11 cellular contexts compared by ENCODE assay signal in the genomic region with DNA sequence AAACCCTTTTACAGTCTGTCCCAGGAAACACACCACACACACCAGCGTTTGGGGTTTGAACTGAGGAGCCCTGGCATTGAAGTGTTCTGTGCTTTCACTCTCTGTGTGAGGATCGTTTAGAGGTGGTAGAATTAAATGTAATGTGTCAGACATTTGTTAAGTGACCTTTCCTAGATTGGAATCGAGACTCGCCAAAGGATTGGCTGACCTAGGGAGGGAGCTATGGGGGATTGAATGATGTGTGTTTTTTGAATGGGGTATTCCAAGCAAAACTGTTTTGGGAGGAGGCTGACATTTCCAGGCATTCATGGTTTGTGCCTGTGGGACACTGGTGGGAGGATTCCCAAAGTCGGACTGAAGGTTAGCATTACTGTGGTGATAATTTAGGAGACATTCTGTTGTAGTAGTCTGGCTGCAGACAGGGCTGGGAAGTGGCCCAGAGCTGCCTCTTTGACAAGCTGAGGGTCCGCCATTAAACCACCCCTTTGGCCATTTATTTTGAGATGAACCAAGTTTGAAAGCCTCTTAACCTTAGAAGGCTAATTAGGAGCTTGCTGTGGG. TPM values are rescaled to one million over a fixed set of nuclear protein-coding genes. Genes with fewer than 3 reads are reported as not detected.
DNase-seq lines count a peak whose midpoint lies in the region; ATAC-seq, FAIRE-seq and TF ChIP-seq lines count a peak whose summit lies in the region.
"Had no signal": no experiment of that assay in that cellular context is flagged by ENCODE, and none has a peak within 500 bp of the region (broad histone marks: within the 10 kb centered on the region; RNA-seq: fewer than 3 reads in every experiment).

No MANE protein-coding gene starts in this region.

- no peaks in the 10 kb centered on the region for H3K9me3 Mint-ChIP-seq in activated CD4-positive, alpha-beta T cell treated with anti-CD3 and anti-CD28 coated beads, Interleukin-2, amount 10 ng/mL, durations not matched to agents 24 days and 14 days

- no peaks in the 10 kb centered on the region for H3K36me3 Mint-ChIP-seq in activated CD4-positive, alpha-beta T cell treated with anti-CD3 and anti-CD28 coated beads, Interleukin-2, amount 10 ng/mL, durations not matched to agents 24 days and 14 days (ENCODE audit: low read depth)

- H3K36me3 ChIP-seq in bronchial epithelial cell (ENCODE audit: control insufficient read depth, insufficient read depth, low read length) (peaks cover 5% of the 10 kb centered on the region), thoracic aorta (no peaks in the 10 kb centered on the region)

- peaks cover 18% of the 10 kb centered on the region for H3K4me1 Mint-ChIP-seq in activated CD4-positive, alpha-beta T cell treated with anti-CD3 and anti-CD28 coated beads, Interleukin-2, amount 10 ng/mL, durations not matched to agents 24 days and 14 days

- no peak for DNase-seq in activated CD4-positive, alpha-beta T cell treated with anti-CD3 and anti-CD28 coated beads, Interleukin-2, amount 10 ng/mL, durations not matched to agents 24 days and 14 days
- DNase-seq in activated CD4-positive, alpha-beta T cell treated with anti-CD3 and anti-CD28 coated beads, Interleukin-2, amount 50 U/mL, for 48 hours, result no peak
- DNase-seq in bronchial epithelial cell (ENCODE audit: low read depth) (no peak), left kidney (ENCODE audit: low read depth, low spot score) (peak; percentile 35), thoracic aorta (ENCODE audit: low spot score) (no peak), epidermal melanocyte (ENCODE audit: insufficient read length, low spot score) (no peak), NCI-H2196 (lab: John Stamatoyannopoulos, UW; ENCODE audit: unreplicated experiment) (no peak), SIG-M5 (lab: John Stamatoyannopoulos, UW) (no peak)
- DNase-seq: NCI-H2107; stimulated activated CD4-positive, alpha-beta T cell treated with anti-CD3 and anti-CD28 coated beads, Interleukin-12 subunit alpha, Interleukin-12 subunit beta, amount 100 ng/mL, for 4 hours had no signal

- H3K9me3 ChIP-seq in thoracic aorta, result no peaks in the 10 kb centered on the region

- intact Hi-C loops in activated CD4-positive, alpha-beta T cell treated with anti-CD3 and anti-CD28 coated beads, Interleukin-2, amount 10 ng/mL, durations not matched to agents 24 days and 14 days (cut with micrococcal nuclease), result loop anchor here (10.0 kb wide), 1 partner anchor 128 kb away; no protein-coding TSS in a partner anchor

- peaks cover 20% of the 10 kb centered on the region for H3K27me3 Mint-ChIP-seq in activated CD4-positive, alpha-beta T cell treated with anti-CD3 and anti-CD28 coated beads, Interleukin-2, amount 10 ng/mL, durations not matched to agents 24 days and 14 days

- peak overlapping the region; percentile 89 for H3K4me3 ChIP-seq in bronchial epithelial cell (ENCODE audit: low read depth, low read length)
- H3K4me3 ChIP-seq in thoracic aorta, result peak overlapping the region; percentile 86

- no peak for TF ChIP-seq CTCF in bronchial epithelial cell (IDR thresholded peaks at IDR 0.05; ENCODE audit: insufficient read depth, low read length, severe bottlenecking)
- no peak for TF ChIP-seq CTCF in thoracic aorta (IDR thresholded peaks at IDR 0.05)

- H3K4me3 Mint-ChIP-seq in activated CD4-positive, alpha-beta T cell treated with anti-CD3 and anti-CD28 coated beads, Interleukin-2, amount 10 ng/mL, durations not matched to agents 24 days and 14 days, result peak overlapping the region; percentile 88

- no peak for ATAC-seq in thoracic aorta (ENCODE audit: insufficient number of reproducible peaks, low FRiP score, low read depth)

- H3K27ac ChIP-seq in thoracic aorta, result peak overlapping the region; percentile 70 to 76
- H3K27ac ChIP-seq: C4-2B had no signal

- no peak overlapping the region for H3K27ac Mint-ChIP-seq in activated CD4-positive, alpha-beta T cell treated with anti-CD3 and anti-CD28 coated beads, Interleukin-2, amount 10 ng/mL, durations not matched to agents 24 days and 14 days

- H3K27me3 ChIP-seq in bronchial epithelial cell (ENCODE audit: control insufficient read depth, insufficient read depth, low read length) (no peaks in the 10 kb centered on the region), thoracic aorta (replicated peaks; ENCODE audit: insufficient read depth) (no peaks in the 10 kb centered on the region)

- FAIRE-seq in bronchial epithelial cell (lab: Jason Lieb, UNC), result no peak

- H3K4me1 ChIP-seq in thoracic aorta (ENCODE audit: control insufficient read depth in 1 of 2, low read depth in 2 of 2), result peaks cover 4 to 59% of the 10 kb centered on the region in 2 donors

RNA-seq across cellular contexts. Expression of gene MYO1B, which starts 1.7 kb away (rescaled TPM):
- total RNA-seq in activated CD4-positive, alpha-beta T cell treated with anti-CD3 and anti-CD28 coated beads, Interleukin-2, amount 10 ng/mL, durations not matched to agents 24 days and 14 days, result 16.4 and 21.1 TPM in 2 replicates
- total RNA-seq in bronchial epithelial cell (247 and 311 TPM in 2 replicates), thoracic aorta (10 to 100 TPM; 74.7 to 79.4 TPM)
